17 cellular contexts compared by ENCODE assay signal in the genomic region with DNA sequence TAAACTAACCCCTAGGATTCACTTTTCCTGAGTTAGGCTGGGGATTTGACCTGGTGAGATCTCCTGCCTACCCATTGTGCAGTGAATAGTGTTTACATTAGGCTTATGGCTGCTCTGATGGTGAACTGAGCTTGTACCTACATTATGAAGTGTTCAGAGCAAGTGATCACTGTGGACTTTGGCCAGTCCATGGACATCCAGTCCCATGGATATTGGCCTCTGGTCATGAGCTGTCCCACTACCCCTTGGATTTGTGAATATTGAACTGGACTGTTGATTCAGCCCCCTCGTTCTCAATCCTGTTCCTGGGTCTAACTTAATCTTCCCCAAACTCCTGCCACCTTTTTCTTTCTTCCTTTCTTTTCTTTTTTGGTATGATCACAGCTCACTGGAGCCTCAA. TPM values are rescaled to one million over a fixed set of nuclear protein-coding genes. Genes with fewer than 3 reads are reported as not detected.
A peak's percentile ranks its signal among the peaks of the same experiment; 100 is the strongest.
DNase-seq lines count a peak whose midpoint lies in the region; ATAC-seq, FAIRE-seq and TF ChIP-seq lines count a peak whose summit lies in the region.
"Had no signal": no experiment of that assay in that cellular context is flagged by ENCODE, and none has a peak within 500 bp of the region (broad histone marks: within the 10 kb centered on the region; RNA-seq: fewer than 3 reads in every experiment).

No MANE protein-coding gene starts in this region.

- H3K36me3 ChIP-seq in H1 (ENCODE audit: control insufficient read depth in 2 of 4, insufficient read depth in 4 of 4, low read length in 3 of 4) (no peaks in the 10 kb centered on the region), HepG2 (replicated peaks in 1 of 2; ENCODE audit: control insufficient read depth in 1 of 2, insufficient read depth in 2 of 2, low read length in 2 of 2) (no peaks in the 10 kb centered on the region), small intestine (ENCODE audit: control insufficient read depth in 2 of 2, insufficient read depth in 2 of 2, low read length in 2 of 2) (no peaks in the 10 kb centered on the region)

- H3K4me1 ChIP-seq in H1 (replicated peaks in 1 of 4; ENCODE audit: control insufficient read depth in 3 of 4, insufficient read depth in 4 of 4, low read length in 3 of 4), result no peaks in the 10 kb centered on the region; a peak in 1 of 7 replicates
- peaks cover 22% of the 10 kb centered on the region for H3K4me1 ChIP-seq in HepG2 (ENCODE audit: insufficient read depth, low read length)
- H3K4me1 ChIP-seq in small intestine (ENCODE audit: control insufficient read depth in 2 of 2, insufficient read depth in 1 of 2, low read depth in 1 of 2, low read length in 1 of 2), result no peaks in the 10 kb centered on the region
- H3K4me1 ChIP-seq: A549 had no signal

- no peaks in the 10 kb centered on the region for H3K27me3 ChIP-seq in H1 (replicated peaks in 1 of 4; ENCODE audit: control insufficient read depth in 3 of 4, extremely low read depth in 1 of 4, insufficient read depth in 3 of 4, low read length in 3 of 4)
- no peaks in the 10 kb centered on the region for H3K27me3 ChIP-seq in HepG2 (ENCODE audit: control insufficient read depth in 1 of 2, insufficient read depth in 2 of 2, low read length in 2 of 2)
- no peaks in the 10 kb centered on the region for H3K27me3 ChIP-seq in small intestine (ENCODE audit: control insufficient read depth in 2 of 2, insufficient read depth in 2 of 2, low read length in 2 of 2)

- H3K9ac ChIP-seq in H1 (replicated peaks in 1 of 4; ENCODE audit: extremely low read depth in 1 of 4, low read depth in 3 of 4, low read length in 3 of 4) (no peak overlapping the region), HepG2 (ENCODE audit: insufficient read depth, low read depth, low read length) (no peak overlapping the region)
- H3K9ac ChIP-seq: GM23248 had no signal

- POLR2A ChIA-PET in H1 (lab: Charles Lee; ENCODE audit: partially characterized antibody) (interaction anchor here (1.9 kb wide), 1 partner anchor 14 kb away, joined by 5 read pairs; no protein-coding TSS in a partner anchor), HepG2 (lab: Yijun Ruan, JAX) (interaction anchor here (0.7 to 1.1 kb wide), 6 partner anchors 39 to 268 kb away, joined by 3 to 5 read pairs (median 4); a partner anchor contains a TSS)

- peak; percentile 76 for ATAC-seq in HepG2

- no peak overlapping the region for H2BK20ac ChIP-seq in H1 (ENCODE audit: low read length)

- 0 out of 2 replicates have a peak overlapping the region, but pooled peaks have one; percentile 70 for H2AK5ac ChIP-seq in H1 (ENCODE audit: low read depth, low read length)

- H3K56ac ChIP-seq in H1 (replicated peaks; ENCODE audit: insufficient read length, low read depth, low read length), result no peak overlapping the region

- no peak overlapping the region for H3K23ac ChIP-seq in H1 (ENCODE audit: insufficient read length)

- TF ChIP-seq EP300 in H1 (IDR thresholded peaks at IDR 0.05; ENCODE audit: borderline replicate concordance in 1 of 2, low read depth in 2 of 2, low read length in 2 of 2) (no peak), HepG2 (IDR thresholded peaks at IDR 0.05; ENCODE audit: low read depth in 2 of 2, low read length in 2 of 2) (no peak), HepG2 (CRISPR knock-in tag; IDR thresholded peaks at IDR 0.05; ENCODE audit: borderline replicate concordance) (no peak)

- H3K18ac ChIP-seq in H1 (ENCODE audit: extremely low read depth, low read length), result no peak overlapping the region

- H3K4me3 ChIP-seq in H1 (ENCODE audit: extremely low read depth in 1 of 4, insufficient read depth in 2 of 4, low read depth in 3 of 4, low read length in 4 of 4) (no peak overlapping the region), HepG2 (replicated peaks in 1 of 3; ENCODE audit: insufficient read depth in 1 of 3, low read depth in 2 of 3, low read length in 3 of 3) (0 out of 6 replicates have a peak overlapping the region, but pooled peaks of 1 of the 3 experiments have one; percentile 1), small intestine (ENCODE audit: low read depth in 1 of 2, low read length in 2 of 2) (no peak overlapping the region)
- H3K4me3 ChIP-seq: A549, GM23248 had no signal

- WGBS in H1 (ENCODE audit: extremely low coverage in 1 of 2, insufficient coverage in 1 of 2, insufficient read length in 1 of 2, insufficient replicate concordance in 2 of 2, low coverage in 1 of 2, low lambda C conversion rate in 2 of 2, missing lambda C conversion rate in 1 of 2), 2 experiments, result 64% methylated on average over 1 of the region's 1 CpG; no CpG with 5 or more reads in 1 of the 2 experiments
- WGBS in HepG2 (ENCODE audit: low lambda C conversion rate), result 0% methylated on average over 1 of the region's 1 CpG
- 52 to 76% (median 68%) methylated on average over 1 of the region's 1 CpG for WGBS in small intestine, 3 donors

- no peaks in the 10 kb centered on the region for H3K23me2 ChIP-seq in H1 (ENCODE audit: low read depth, low read length)

- DNase-seq in DMS53 (lab: John Stamatoyannopoulos, UW) (peak; percentile 67), H1 (ENCODE audit: low read depth in 1 of 2, low spot score in 2 of 2) (no peak), HepG2 (ENCODE audit: low spot score) (peak; percentile 78), small intestine (peak; percentile 59), head of caudate nucleus (no peak), globus pallidus (ENCODE audit: low spot score) (no peak)
- no peak for DNase-seq in activated naive CD4-positive, alpha-beta T cell treated with anti-CD3 and anti-CD28 coated beads, Interleukin-2, amount 50 U/mL, for 16 hours
- DNase-seq: CD4-positive, alpha-beta T cell; DND-41 had no signal

- H2BK120ac ChIP-seq in H1 (replicated peaks; ENCODE audit: low read depth, low read length), result peak overlapping the region; percentile 38

- no peak overlapping the region for H4K8ac ChIP-seq in H1 (ENCODE audit: extremely low read depth, insufficient read depth, low read length)

- FAIRE-seq in H1 (lab: Jason Lieb, UNC), result no peak
- FAIRE-seq in HepG2 (lab: Jason Lieb, UNC), result peak; percentile 56
- no peak for FAIRE-seq in small intestine (lab: Jason Lieb, UNC)
- FAIRE-seq: A549, H54 had no signal

- H3K4me2 ChIP-seq in H1 (ENCODE audit: insufficient read depth in 1 of 2, low read depth in 2 of 2, low read length in 2 of 2), result no peak overlapping the region
- H3K4me2 ChIP-seq in HepG2 (ENCODE audit: low read depth, low read length), result peak overlapping the region; percentile 50
- H3K4me2 ChIP-seq: A549 had no signal

- CTCF ChIA-PET in H1 (lab: Charles Lee; ENCODE audit: partially characterized antibody), result interaction anchor here (0.6 to 3.3 kb wide), 16 partner anchors 8 to 734 kb away, joined by 3 to 9 read pairs (median 4); no protein-coding TSS in a partner anchor
- CTCF ChIA-PET in HepG2 (lab: Yijun Ruan, JAX; ENCODE audit: low intra/inter-chr PET ratio, low total read pairs), result interaction anchor here (1.0 to 1.9 kb wide), 2 partner anchors 64 to 221 kb away, joined by 4 to 5 read pairs; no protein-coding TSS in a partner anchor

- no peak overlapping the region for H3K4ac ChIP-seq in H1 (replicated peaks; ENCODE audit: insufficient read length, low read depth, low read length)

- no peaks in the 10 kb centered on the region for H3K9me3 ChIP-seq in H1 (ENCODE audit: insufficient read depth in 2 of 2, low read depth in 1 of 2, low read length in 1 of 2)
- no peaks in the 10 kb centered on the region for H3K9me3 ChIP-seq in HepG2 (ENCODE audit: low read length)
- no peaks in the 10 kb centered on the region for H3K9me3 ChIP-seq in small intestine (ENCODE audit: control insufficient read depth, low read depth)
- H3K9me3 ChIP-seq: A549 had no signal

- BruUV-seq in HepG2 (replicated peaks; lab: Mats Ljungman, UMichigan), result no TSS peak

- no peaks in the 10 kb centered on the region for H3K79me2 ChIP-seq in H1 (ENCODE audit: control insufficient read depth in 1 of 2, insufficient read depth in 2 of 2, low read length in 2 of 2)
- no peaks in the 10 kb centered on the region for H3K79me2 ChIP-seq in HepG2 (ENCODE audit: insufficient read depth, low read length)

- H4K20me1 ChIP-seq in H1 (replicated peaks in 1 of 2; ENCODE audit: control insufficient read depth in 1 of 2, insufficient read depth in 2 of 2, low read length in 2 of 2) (peaks cover 0 to 2% of the 10 kb centered on the region in 2 experiments), HepG2 (ENCODE audit: insufficient read depth, low read length) (no peaks in the 10 kb centered on the region)

- no peak overlapping the region for H2BK12ac ChIP-seq in H1 (ENCODE audit: low read depth, low read length)

- H2AFZ ChIP-seq in H1 (ENCODE audit: low read length), result no peak overlapping the region
- no peak overlapping the region for H2AFZ ChIP-seq in HepG2 (ENCODE audit: low read length)
- H2AFZ ChIP-seq: GM23248 had no signal

- H4K5ac ChIP-seq in H1 (ENCODE audit: insufficient read length, low read depth, low read length), result no peak overlapping the region

- no peaks in the 10 kb centered on the region for H3K79me1 ChIP-seq in H1 (ENCODE audit: low read depth, low read length)

- in situ Hi-C loops in HepG2 (cut with HindIII; ENCODE audit: extremely low pct_ligation_motif_present, low pct_unique_long_range_greater_than_20kb), result no loop called here

- no peak for TF ChIP-seq POLR2A in H1 (IDR thresholded peaks at IDR 0.05; ENCODE audit: control extremely low read depth in 1 of 2, low read depth in 2 of 2, low read length in 2 of 2)
- no peak for TF ChIP-seq POLR2A in HepG2 (IDR thresholded peaks at IDR 0.05; ENCODE audit: insufficient read depth in 1 of 2, low read depth in 2 of 2, low read length in 2 of 2)

- no peak overlapping the region for H4K91ac ChIP-seq in H1 (replicated peaks; ENCODE audit: insufficient read length, low read length)

- H2BK5ac ChIP-seq in H1 (ENCODE audit: low read depth, low read length), result no peak overlapping the region

- H3K27ac ChIP-seq in H1 (ENCODE audit: low read depth, low read length) (no peak overlapping the region), HepG2 (ENCODE audit: extremely low read length, insufficient read depth, low read length) (peak overlapping the region; percentile 31), small intestine (ENCODE audit: low read depth in 1 of 2, low read length in 1 of 2) (no peak overlapping the region)
- H3K27ac ChIP-seq: A549, C4-2B, GM23248, HL-60 had no signal

- no peak overlapping the region for H2BK15ac ChIP-seq in H1 (ENCODE audit: low read length)

- intact Hi-C loops in HepG2 (cut with micrococcal nuclease; ENCODE audit: unreplicated experiment), result loop anchor here (5.0 kb wide), 1 partner anchor 217 kb away; no protein-coding TSS in a partner anchor
- intact Hi-C loops in head of caudate nucleus (cut with DNase I), result no loop called here

- no peak for TF ChIP-seq RAD21 in H1 (IDR thresholded peaks at IDR 0.05 in 1 of 2, conservative IDR thresholded peaks at IDR 0.05 in 1 of 2; ENCODE audit: low read depth in 2 of 2, low read length in 2 of 2)
- peak; percentile 39; the same call in 1 of the 2 replicates for TF ChIP-seq RAD21 in HepG2 (CRISPR knock-in tag; IDR thresholded peaks at IDR 0.05)

- H3K14ac ChIP-seq in H1 (ENCODE audit: insufficient read length), result no peak overlapping the region

- TF ChIP-seq CTCF in H1 (IDR thresholded peaks at IDR 0.05; ENCODE audit: control extremely low read depth in 1 of 3, insufficient read depth in 1 of 3, low read depth in 1 of 3, low read length in 3 of 3), result no peak
- TF ChIP-seq CTCF in HepG2 (CRISPR knock-in tag; IDR thresholded peaks at IDR 0.05), result peak; percentile 28

RNA-seq across cellular contexts. Expression of a gene that starts 13.8 kb away (rescaled TPM):
- not detected in 2 replicates for total RNA-seq in H1 (2021; fragmentation: NEBNext Ultra II Directional; extraction: Animal tissue kit (Norgen Biotek cat#: 25700))
- not detected in 2 replicates for polyA plus RNA-seq in H1 (2011; rRNA removed)
- polyA plus RNA-seq in H1 (2011; cell fraction: cytosol; rRNA removed), result not detected
- not detected for polyA plus RNA-seq in H1 (2011; cell fraction: nucleus; rRNA removed)
- not detected in 4 replicates for polyA plus RNA-seq in H1 (2012, experiment 1 of 2)
- polyA plus RNA-seq in H1 (2012, experiment 2 of 2), result not detected
- polyA plus RNA-seq in H1 (2013, experiment 1 of 2), result not detected
- not detected for polyA plus RNA-seq in H1 (2013, experiment 2 of 2)
- polyA minus RNA-seq in H1 (2011; rRNA and poly(A)+ RNA removed), result not detected in 2 replicates
- not detected for polyA minus RNA-seq in H1 (2011; cell fraction: cytosol; rRNA and poly(A)+ RNA removed)
- polyA minus RNA-seq in H1 (2011; cell fraction: nucleus; rRNA and poly(A)+ RNA removed), result not detected
- not detected in 2 replicates for total RNA-seq in HepG2 (2016; rRNA removed; fragmentation: Illumina TruSeq; extraction: Trizol)
- not detected in 2 replicates for total RNA-seq in HepG2 (2016; cell fraction: cytosol; rRNA removed; fragmentation: Illumina TruSeq; extraction: Trizol; ENCODE audit: low read depth)
- not detected in 2 replicates for total RNA-seq in HepG2 (2016; cell fraction: insoluble cytoplasmic fraction; rRNA removed; fragmentation: Illumina TruSeq; extraction: Trizol)
- not detected in 2 replicates for total RNA-seq in HepG2 (2016; cell fraction: membrane; rRNA removed; fragmentation: Illumina TruSeq; extraction: Trizol)
- total RNA-seq in HepG2 (2016; cell fraction: nucleus; rRNA removed; fragmentation: Illumina TruSeq; extraction: Trizol), result not detected in 2 replicates
- not detected in 2 replicates for polyA plus RNA-seq in HepG2 (2011; rRNA removed)
- not detected in 2 replicates for polyA plus RNA-seq in HepG2 (2011; cell fraction: cytosol; rRNA removed)
- polyA plus RNA-seq in HepG2 (2011; cell fraction: nucleus; rRNA removed), result not detected in 2 replicates
- not detected in 2 replicates for polyA plus RNA-seq in HepG2 (2012)
- polyA plus RNA-seq in HepG2 (2016; cell fraction: cytosol; fragmentation: Illumina TruSeq; extraction: Trizol; ENCODE audit: low read depth), result not detected in 2 replicates
- not detected in 2 replicates for polyA plus RNA-seq in HepG2 (2016; cell fraction: insoluble cytoplasmic fraction; fragmentation: Illumina TruSeq; extraction: Trizol; ENCODE audit: low read depth)
- polyA plus RNA-seq in HepG2 (2016; cell fraction: membrane; fragmentation: Illumina TruSeq; extraction: Trizol; ENCODE audit: low read depth), result 0.39 TPM in 1 of 2 replicates, not detected in the other
- polyA plus RNA-seq in HepG2 (2016; cell fraction: nucleus; fragmentation: Illumina TruSeq; extraction: Trizol; ENCODE audit: insufficient read depth, low read depth), result not detected in 2 replicates
- not detected in 2 replicates for polyA minus RNA-seq in HepG2 (2011; rRNA and poly(A)+ RNA removed; ENCODE audit: low replicate concordance)
- polyA minus RNA-seq in HepG2 (2011; cell fraction: cytosol; rRNA and poly(A)+ RNA removed), result not detected in 2 replicates
- not detected in 2 replicates for polyA minus RNA-seq in HepG2 (2011; cell fraction: nucleus; rRNA and poly(A)+ RNA removed)
- polyA plus RNA-seq in small intestine, result 1 to 10 TPM in 1 of 3 donors, under 1 TPM in 1, not detected in 1; 0.30 to 3.8 TPM
- total RNA-seq: CD4-positive, alpha-beta T cell; G401; GM23248; HT1080 had no signal
- polyA plus RNA-seq: A549, BJ, GM23248 had no signal

RNA-seq across cellular contexts. Expression of a gene that starts 48.2 kb away (rescaled TPM):
- total RNA-seq in H1 (2021; fragmentation: NEBNext Ultra II Directional; extraction: Animal tissue kit (Norgen Biotek cat#: 25700)), result 404 and 414 TPM in 2 replicates
- polyA plus RNA-seq in H1 (2011; rRNA removed) (638 and 688 TPM in 2 replicates), HepG2 (2011; rRNA removed) (419 and 492 TPM in 2 replicates), small intestine (100 to 1,000 TPM in 1 of 3 donors, 10 to 100 TPM in 2; 81.0 to 163 (median 92.1) TPM)
- 622 TPM for polyA plus RNA-seq in H1 (2011; cell fraction: cytosol; rRNA removed)
- polyA plus RNA-seq in H1 (2011; cell fraction: nucleus; rRNA removed), result 664 TPM
- 355 to 467 TPM (median 460 TPM) in 4 replicates for polyA plus RNA-seq in H1 (2012, experiment 1 of 2)
- polyA plus RNA-seq in H1 (2012, experiment 2 of 2), result 668 TPM
- polyA plus RNA-seq in H1 (2013, experiment 1 of 2), result 249 TPM
- 250 TPM for polyA plus RNA-seq in H1 (2013, experiment 2 of 2)
- 889 and 910 TPM in 2 replicates for polyA minus RNA-seq in H1 (2011; rRNA and poly(A)+ RNA removed)
- polyA minus RNA-seq in H1 (2011; cell fraction: cytosol; rRNA and poly(A)+ RNA removed), result 394 TPM
- 315 TPM for polyA minus RNA-seq in H1 (2011; cell fraction: nucleus; rRNA and poly(A)+ RNA removed)
- total RNA-seq in HepG2 (2016; rRNA removed; fragmentation: Illumina TruSeq; extraction: Trizol), result 407 and 447 TPM in 2 replicates
- 184 and 192 TPM in 2 replicates for total RNA-seq in HepG2 (2016; cell fraction: cytosol; rRNA removed; fragmentation: Illumina TruSeq; extraction: Trizol; ENCODE audit: low read depth)
- total RNA-seq in HepG2 (2016; cell fraction: insoluble cytoplasmic fraction; rRNA removed; fragmentation: Illumina TruSeq; extraction: Trizol), result 393 and 407 TPM in 2 replicates
- total RNA-seq in HepG2 (2016; cell fraction: membrane; rRNA removed; fragmentation: Illumina TruSeq; extraction: Trizol), result 419 and 431 TPM in 2 replicates
- 242 and 265 TPM in 2 replicates for total RNA-seq in HepG2 (2016; cell fraction: nucleus; rRNA removed; fragmentation: Illumina TruSeq; extraction: Trizol)
- 522 and 613 TPM in 2 replicates for polyA plus RNA-seq in HepG2 (2011; cell fraction: cytosol; rRNA removed)
- polyA plus RNA-seq in HepG2 (2011; cell fraction: nucleus; rRNA removed), result 339 and 378 TPM in 2 replicates
- polyA plus RNA-seq in HepG2 (2012), result 339 and 364 TPM in 2 replicates
- 232 and 234 TPM in 2 replicates for polyA plus RNA-seq in HepG2 (2016; cell fraction: cytosol; fragmentation: Illumina TruSeq; extraction: Trizol; ENCODE audit: low read depth)
- 393 and 446 TPM in 2 replicates for polyA plus RNA-seq in HepG2 (2016; cell fraction: insoluble cytoplasmic fraction; fragmentation: Illumina TruSeq; extraction: Trizol; ENCODE audit: low read depth)
- polyA plus RNA-seq in HepG2 (2016; cell fraction: membrane; fragmentation: Illumina TruSeq; extraction: Trizol; ENCODE audit: low read depth), result 384 and 399 TPM in 2 replicates
- 372 and 382 TPM in 2 replicates for polyA plus RNA-seq in HepG2 (2016; cell fraction: nucleus; fragmentation: Illumina TruSeq; extraction: Trizol; ENCODE audit: insufficient read depth, low read depth)
- 730 and 1,221 TPM in 2 replicates for polyA minus RNA-seq in HepG2 (2011; rRNA and poly(A)+ RNA removed; ENCODE audit: low replicate concordance)
- 306 and 309 TPM in 2 replicates for polyA minus RNA-seq in HepG2 (2011; cell fraction: cytosol; rRNA and poly(A)+ RNA removed)
- polyA minus RNA-seq in HepG2 (2011; cell fraction: nucleus; rRNA and poly(A)+ RNA removed), result 166 and 188 TPM in 2 replicates

Comparison
In these comparisons a context has a peak if more than half of its experiments do, and no peak if none do; other contexts are left out.
1. DNase-seq: peak in DMS53 (single experiment), HepG2 (single experiment) and small intestine (single experiment); none in H1 (0 of 2), activated naive CD4-positive, alpha-beta T cell treated with anti-CD3 and anti-CD28 coated beads, Interleukin-2, amount 50 U/mL, for 16 hours (single experiment), head of caudate nucleus (0 of 42) and globus pallidus (single experiment).